ENCODE assay signal across 21 cellular contexts in genomic region chr19:2416321-2417097, GRCh38. TPM values are rescaled to one million over a fixed set of nuclear protein-coding genes. Genes with fewer than 3 reads are reported as not detected.
DNase-seq lines count a peak whose midpoint lies in the region; ATAC-seq, FAIRE-seq and TF ChIP-seq lines count a peak whose summit lies in the region.
"Had no signal": no experiment of that assay in that cellular context is flagged by ENCODE, and none has a peak within 500 bp of the region (broad histone marks: within the 10 kb centered on the region; RNA-seq: fewer than 3 reads in every experiment).

No MANE protein-coding gene starts in this region.

- no peak for FAIRE-seq in H1 (lab: Jason Lieb, UNC)
- no peak for FAIRE-seq in GM12892 (lab: Jason Lieb, UNC)
- FAIRE-seq: HTR-8/SVneo, RCC 7860 had no signal

- H2BK15ac ChIP-seq in IMR-90 (ENCODE audit: low read depth, low read length) (no peak overlapping the region), H1 (ENCODE audit: low read length) (no peak overlapping the region)

- H3K9me1 ChIP-seq in IMR-90 (ENCODE audit: insufficient read depth, low read length), result no peaks in the 10 kb centered on the region

- H4K20me1 ChIP-seq in IMR-90 (ENCODE audit: insufficient read depth, low read length) (no peaks in the 10 kb centered on the region; the same call in 1 of the 2 replicates), H1 (replicated peaks in 1 of 2; ENCODE audit: control insufficient read depth in 1 of 2, insufficient read depth in 2 of 2, low read length in 2 of 2) (peaks cover 0 to 2% of the 10 kb centered on the region in 2 experiments)

- no peak overlapping the region for H2BK5ac ChIP-seq in IMR-90 (ENCODE audit: low read depth, low read length, poor library complexity, severe bottlenecking)
- no peak overlapping the region for H2BK5ac ChIP-seq in H1 (ENCODE audit: low read depth, low read length)

- POLR2A ChIA-PET in IMR-90 (lab: Charles Lee; ENCODE audit: unreplicated experiment), result no interaction called here
- POLR2A ChIA-PET in H1 (lab: Charles Lee; ENCODE audit: partially characterized antibody), result interaction anchor here (0.8 to 2.6 kb wide), 7 partner anchors 8 to 53 kb away, joined by 3 to 16 read pairs (median 4); partner anchors contain the start of gene TIMM13

- peaks cover 0 to 4% (median 0%) of the 10 kb centered on the region in 3 donors for H3K4me1 Mint-ChIP-seq in naive B cell
- H3K4me1 Mint-ChIP-seq: activated CD4-positive, alpha-beta memory T cell treated with anti-CD3 and anti-CD28 coated beads, Interleukin-2, amount 10 ng/mL, durations not matched to agents 7 days and 5 days had no signal

- H2AFZ ChIP-seq in IMR-90 (replicated peaks; ENCODE audit: low read length, poor library complexity) (peak overlapping the region; percentile 13), H1 (ENCODE audit: low read length) (no peak overlapping the region)

- H3K79me1 ChIP-seq in IMR-90 (ENCODE audit: low read depth in 1 of 2, low read length in 2 of 2) (peaks cover 3 to 9% of the 10 kb centered on the region in 2 experiments), H1 (ENCODE audit: low read depth, low read length) (no peaks in the 10 kb centered on the region)

- TF ChIP-seq CTCF in IMR-90 (conservative IDR thresholded peaks at IDR 0.05; ENCODE audit: low read depth, low read length) (no peak), H1 (IDR thresholded peaks at IDR 0.05; ENCODE audit: control extremely low read depth in 1 of 3, insufficient read depth in 1 of 3, low read depth in 1 of 3, low read length in 3 of 3) (no peak)

- TF ChIP-seq POLR2A in IMR-90 (IDR thresholded peaks at IDR 0.05; ENCODE audit: low read depth, low read length) (no peak), H1 (IDR thresholded peaks at IDR 0.05; ENCODE audit: control extremely low read depth in 1 of 2, low read depth in 2 of 2, low read length in 2 of 2) (no peak), GM12892 (IDR thresholded peaks at IDR 0.05; ENCODE audit: low read depth, low read length) (no peak; the same call in 1 of the 2 replicates)

- DNase-seq in CD1c-positive myeloid dendritic cell (ENCODE audit: extremely low spot score), result peak; percentile 77
- no peak for DNase-seq in IMR-90
- DNase-seq in H1 (ENCODE audit: low read depth in 1 of 2, low spot score in 2 of 2), result no peak
- no peak for DNase-seq in naive B cell
- no peak for DNase-seq in SKM-1 (lab: John Stamatoyannopoulos, UW; ENCODE audit: unreplicated experiment)
- DNase-seq in NCI-H69 (lab: John Stamatoyannopoulos, UW), result no peak
- DNase-seq in GM12892 (ENCODE audit: insufficient read length), result no peak
- DNase-seq: activated CD4-positive, alpha-beta memory T cell treated with anti-CD3 and anti-CD28 coated beads, Interleukin-2, amount 10 ng/mL, durations not matched to agents 7 days and 5 days; activated naive CD4-positive, alpha-beta T cell; DND-41; naive thymus-derived CD4-positive, alpha-beta T cell; posterior cingulate gyrus; stimulated activated CD4-positive, alpha-beta T cell treated with anti-CD3 and anti-CD28 coated beads, Interleukin-2, amount 100 ng/mL, for 24 hours; transverse colon had no signal

- no peak overlapping the region for H3K23ac ChIP-seq in IMR-90 (ENCODE audit: low read depth, low read length)
- H3K23ac ChIP-seq in H1 (ENCODE audit: insufficient read length), result no peak overlapping the region

- peak; percentile 18; the same call in 1 of the 2 replicates for ATAC-seq in IMR-90 (ENCODE audit: low read depth)
- ATAC-seq in naive B cell (ENCODE audit: low read depth in 2 of 2), result peak in 1 of 2 donors; percentile 40
- ATAC-seq in HG03354 (IDR thresholded peaks at IDR 0.05; ENCODE audit: poor library complexity, severe bottlenecking, unreplicated experiment), result no peak
- ATAC-seq: naive thymus-derived CD4-positive, alpha-beta T cell had no signal

- no peak overlapping the region for H3K4me2 ChIP-seq in IMR-90 (ENCODE audit: low read depth, low read length)
- no peak overlapping the region for H3K4me2 ChIP-seq in H1 (ENCODE audit: insufficient read depth in 1 of 2, low read depth in 2 of 2, low read length in 2 of 2)

- H3K27me3 ChIP-seq in IMR-90 (ENCODE audit: control insufficient read depth, insufficient read depth, low read length), result no peaks in the 10 kb centered on the region
- H3K27me3 ChIP-seq in H1 (replicated peaks in 1 of 4; ENCODE audit: control insufficient read depth in 3 of 4, extremely low read depth in 1 of 4, insufficient read depth in 3 of 4, low read length in 3 of 4), result no peaks in the 10 kb centered on the region; a peak in 2 of 7 replicates
- H3K27me3 ChIP-seq: transverse colon had no signal

- H4K5ac ChIP-seq in IMR-90 (ENCODE audit: low read depth, low read length) (no peak overlapping the region), H1 (ENCODE audit: insufficient read length, low read depth, low read length) (no peak overlapping the region)

- in situ Hi-C loops in IMR-90 (cut with MboI; ENCODE audit: low sequenced_read_pairs), result no loop called here

- H3K36me3 Mint-ChIP-seq in naive B cell, result no peaks in the 10 kb centered on the region

- CTCF ChIA-PET in IMR-90 (lab: Yijun Ruan, JAX), result no interaction called here
- CTCF ChIA-PET in H1 (lab: Charles Lee; ENCODE audit: partially characterized antibody), result interaction anchor here (1.1 to 2.0 kb wide), 2 partner anchors 10 to 18 kb away, joined by 3 to 6 read pairs; no protein-coding TSS in a partner anchor

- H4K91ac ChIP-seq in IMR-90 (ENCODE audit: insufficient read depth, low read depth, low read length) (no peak overlapping the region), H1 (replicated peaks; ENCODE audit: insufficient read length, low read length) (no peak overlapping the region)

- BruUV-seq in IMR-90 (replicated peaks; lab: Mats Ljungman, UMichigan), result no TSS peak

- no peaks in the 10 kb centered on the region for H3K4me1 ChIP-seq in IMR-90 (ENCODE audit: control insufficient read depth, insufficient read depth, low read length)
- H3K4me1 ChIP-seq in H1 (replicated peaks in 1 of 4; ENCODE audit: control insufficient read depth in 3 of 4, insufficient read depth in 4 of 4, low read length in 3 of 4), result peaks cover 0 to 4% (median 0%) of the 10 kb centered on the region in 4 experiments; a peak in 2 of 7 replicates
- H3K4me1 ChIP-seq: transverse colon had no signal

- H3K36me3 ChIP-seq in IMR-90 (ENCODE audit: control insufficient read depth, insufficient read depth, low read length) (peaks cover 10% of the 10 kb centered on the region; the same call in 1 of the 2 replicates), H1 (ENCODE audit: control insufficient read depth in 2 of 4, insufficient read depth in 4 of 4, low read length in 3 of 4) (no peaks in the 10 kb centered on the region; a peak in 2 of 8 replicates)
- H3K36me3 ChIP-seq: transverse colon had no signal

- H3K56ac ChIP-seq in IMR-90 (ENCODE audit: extremely low read depth, insufficient read depth, low read length) (no peak overlapping the region), H1 (replicated peaks; ENCODE audit: insufficient read length, low read depth, low read length) (no peak overlapping the region)

- no peak overlapping the region for H3K4me3 Mint-ChIP-seq in naive B cell
- H3K4me3 Mint-ChIP-seq: activated CD4-positive, alpha-beta memory T cell treated with anti-CD3 and anti-CD28 coated beads, Interleukin-2, amount 10 ng/mL, durations not matched to agents 7 days and 5 days; dendritic cell treated with granulocyte-macrophage colony-stimulating factor and Interleukin-4, amounts not matched to agents 40 ng/mL and 50 ng/mL, for 4 days; memory B cell; naive thymus-derived CD4-positive, alpha-beta T cell; stimulated activated naive CD8-positive, alpha-beta T cell treated with anti-CD3 and anti-CD28 coated beads, Interleukin-15, Interleukin-2, amounts not matched to agents 100 ng/mL and 50 ng/mL, for 24 hours had no signal

- H3K9me3 Mint-ChIP-seq in naive B cell, result peaks cover 0 to 4% (median 0%) of the 10 kb centered on the region in 7 donors
- H3K9me3 Mint-ChIP-seq: activated CD4-positive, alpha-beta memory T cell treated with anti-CD3 and anti-CD28 coated beads, Interleukin-2, amount 10 ng/mL, durations not matched to agents 7 days and 5 days; stimulated activated naive CD8-positive, alpha-beta T cell treated with anti-CD3 and anti-CD28 coated beads, Interleukin-15, Interleukin-2, amounts not matched to agents 100 ng/mL and 50 ng/mL, for 24 hours had no signal

- H3K4me3 ChIP-seq in IMR-90 (ENCODE audit: insufficient read depth, low read depth, low read length), result no peak overlapping the region
- H3K4me3 ChIP-seq in H1 (ENCODE audit: extremely low read depth in 1 of 4, insufficient read depth in 2 of 4, low read depth in 3 of 4, low read length in 4 of 4), result no peak overlapping the region
- H3K4me3 ChIP-seq: skin epidermis, transverse colon had no signal

- peak overlapping the region in 5 of 6 donors; percentile 21 to 69 (median 42) for H3K27ac Mint-ChIP-seq in naive B cell
- H3K27ac Mint-ChIP-seq: activated CD4-positive, alpha-beta memory T cell treated with anti-CD3 and anti-CD28 coated beads, Interleukin-2, amount 10 ng/mL, durations not matched to agents 7 days and 5 days; dendritic cell treated with granulocyte-macrophage colony-stimulating factor and Interleukin-4, amounts not matched to agents 40 ng/mL and 50 ng/mL, for 4 days; memory B cell; stimulated activated naive CD8-positive, alpha-beta T cell treated with anti-CD3 and anti-CD28 coated beads, Interleukin-15, Interleukin-2, amounts not matched to agents 100 ng/mL and 50 ng/mL, for 24 hours had no signal

- H2AK5ac ChIP-seq in IMR-90 (ENCODE audit: low read depth, low read length), result no peak overlapping the region
- H2AK5ac ChIP-seq in H1 (ENCODE audit: low read depth, low read length), result no peak overlapping the region

- H2BK120ac ChIP-seq in IMR-90 (ENCODE audit: low read depth, low read length) (no peak overlapping the region), H1 (replicated peaks; ENCODE audit: low read depth, low read length) (no peak overlapping the region)

- H2BK20ac ChIP-seq in IMR-90 (ENCODE audit: low read depth, low read length) (no peak overlapping the region), H1 (ENCODE audit: low read length) (no peak overlapping the region)

- no peak overlapping the region for H3K9ac ChIP-seq in IMR-90 (ENCODE audit: low read depth, low read length)
- H3K9ac ChIP-seq in H1 (replicated peaks in 1 of 4; ENCODE audit: extremely low read depth in 1 of 4, low read depth in 3 of 4, low read length in 3 of 4), result no peak overlapping the region

- H3K9me3 ChIP-seq in IMR-90 (ENCODE audit: control insufficient read depth, insufficient read depth, low read length) (peaks cover 5% of the 10 kb centered on the region; the same call in 1 of the 2 replicates), H1 (ENCODE audit: insufficient read depth in 2 of 2, low read depth in 1 of 2, low read length in 1 of 2) (no peaks in the 10 kb centered on the region)
- H3K9me3 ChIP-seq: transverse colon had no signal

- dilution Hi-C loops in IMR-90 (cut with HindIII; ENCODE audit: low sequenced_read_pairs, unreplicated experiment), result no loop called here

- H3K27me3 Mint-ChIP-seq in naive B cell, result no peaks in the 10 kb centered on the region
- H3K27me3 Mint-ChIP-seq: activated CD4-positive, alpha-beta memory T cell treated with anti-CD3 and anti-CD28 coated beads, Interleukin-2, amount 10 ng/mL, durations not matched to agents 7 days and 5 days; memory B cell; stimulated activated naive CD8-positive, alpha-beta T cell treated with anti-CD3 and anti-CD28 coated beads, Interleukin-15, Interleukin-2, amounts not matched to agents 100 ng/mL and 50 ng/mL, for 24 hours had no signal

- no peak overlapping the region for H3K27ac ChIP-seq in IMR-90 (ENCODE audit: insufficient read depth, low read length)
- H3K27ac ChIP-seq in H1 (ENCODE audit: low read depth, low read length), result no peak overlapping the region
- H3K27ac ChIP-seq: skin epidermis, transverse colon had no signal

- no peak overlapping the region for H4K8ac ChIP-seq in IMR-90 (ENCODE audit: low read depth in 2 of 2, low read length in 2 of 2)
- H4K8ac ChIP-seq in H1 (ENCODE audit: extremely low read depth, insufficient read depth, low read length), result no peak overlapping the region; the same call in 1 of the 2 replicates

- 99% methylated on average over 9 of the region's 19 CpGs; no CpG with 5 or more reads in 1 of the 2 experiments for WGBS in IMR-90 (ENCODE audit: extremely low coverage in 2 of 2, insufficient read length in 1 of 2), 2 experiments
- WGBS in H1 (ENCODE audit: extremely low coverage in 1 of 2, insufficient coverage in 1 of 2, insufficient read length in 1 of 2, insufficient replicate concordance in 2 of 2, low coverage in 1 of 2, low lambda C conversion rate in 2 of 2, missing lambda C conversion rate in 1 of 2), 2 experiments, result 95% methylated on average over 19 of the region's 19 CpGs; no CpG with 5 or more reads in 1 of the 2 experiments

- H2AK9ac ChIP-seq in IMR-90 (replicated peaks; ENCODE audit: low read depth, low read length, poor library complexity), result no peak overlapping the region

- H3K14ac ChIP-seq in IMR-90 (replicated peaks; ENCODE audit: low read depth, low read length) (no peak overlapping the region), H1 (ENCODE audit: insufficient read length) (no peak overlapping the region)

- TF ChIP-seq RAD21 in IMR-90 (IDR thresholded peaks at IDR 0.05; ENCODE audit: low read length) (no peak), H1 (IDR thresholded peaks at IDR 0.05 in 1 of 2, conservative IDR thresholded peaks at IDR 0.05 in 1 of 2; ENCODE audit: low read depth in 2 of 2, low read length in 2 of 2) (no peak)

- H3K4ac ChIP-seq in IMR-90 (ENCODE audit: low read depth, low read length), result no peak overlapping the region
- H3K4ac ChIP-seq in H1 (replicated peaks; ENCODE audit: insufficient read length, low read depth, low read length), result no peak overlapping the region

- intact Hi-C loops in IMR-90 (cut with micrococcal nuclease), result no loop called here

- no peak overlapping the region for H3K18ac ChIP-seq in IMR-90 (ENCODE audit: low read depth, low read length)
- H3K18ac ChIP-seq in H1 (ENCODE audit: extremely low read depth, low read length), result no peak overlapping the region

- H3K79me2 ChIP-seq in H1 (ENCODE audit: control insufficient read depth in 1 of 2, insufficient read depth in 2 of 2, low read length in 2 of 2), result no peaks in the 10 kb centered on the region

- no peak for TF ChIP-seq EP300 in H1 (IDR thresholded peaks at IDR 0.05; ENCODE audit: borderline replicate concordance in 1 of 2, low read depth in 2 of 2, low read length in 2 of 2)

- H3K23me2 ChIP-seq in H1 (ENCODE audit: low read depth, low read length), result no peaks in the 10 kb centered on the region

- H2BK12ac ChIP-seq in H1 (ENCODE audit: low read depth, low read length), result 0 out of 2 replicates have a peak overlapping the region, but pooled peaks have one; percentile 27

RNA-seq across cellular contexts. Expression of gene TIMM13, which starts 10.9 kb away (rescaled TPM):
- total RNA-seq in IMR-90 (2012; rRNA removed), result 21.0 and 29.2 TPM in 2 replicates
- polyA plus RNA-seq in IMR-90 (2012; rRNA removed) (62.3 and 93.7 TPM in 2 replicates), H1 (2011; rRNA removed) (270 and 410 TPM in 2 replicates), naive B cell (ENCODE audit: low read depth in 6 of 6) (10 to 100 TPM; 50.0 to 99.3 (median 70.8) TPM)
- polyA plus RNA-seq in IMR-90 (2012; cell fraction: cytosol; rRNA removed), result 73.2 and 85.8 TPM in 2 replicates
- polyA plus RNA-seq in IMR-90 (2012; cell fraction: nucleus; rRNA removed; ENCODE audit: low replicate concordance), result 30.1 and 56.4 TPM in 2 replicates
- total RNA-seq in H1 (2021; fragmentation: NEBNext Ultra II Directional; extraction: Animal tissue kit (Norgen Biotek cat#: 25700)), result 275 and 277 TPM in 2 replicates
- 254 TPM for polyA plus RNA-seq in H1 (2011; cell fraction: cytosol; rRNA removed)
- polyA plus RNA-seq in H1 (2011; cell fraction: nucleus; rRNA removed), result 186 TPM
- polyA plus RNA-seq in H1 (2012, experiment 1 of 2), result 148 to 224 TPM (median 214 TPM) in 4 replicates
- polyA plus RNA-seq in H1 (2012, experiment 2 of 2), result 148 TPM
- 160 TPM for polyA plus RNA-seq in H1 (2013, experiment 1 of 2)
- 179 TPM for polyA plus RNA-seq in H1 (2013, experiment 2 of 2)
- polyA minus RNA-seq in H1 (2011; rRNA and poly(A)+ RNA removed), result 17.5 and 28.6 TPM in 2 replicates
- 87.3 TPM for polyA minus RNA-seq in H1 (2011; cell fraction: cytosol; rRNA and poly(A)+ RNA removed)
- polyA minus RNA-seq in H1 (2011; cell fraction: nucleus; rRNA and poly(A)+ RNA removed), result 60.6 TPM
- polyA plus RNA-seq in GM12892 (2012; ENCODE audit: missing spikeins), result 16.9 TPM

RNA-seq across cellular contexts. Expression of gene LMNB2, which starts 40.2 kb away (rescaled TPM):
- total RNA-seq in IMR-90 (2012; rRNA removed), result 104 and 108 TPM in 2 replicates
- 106 and 117 TPM in 2 replicates for polyA plus RNA-seq in IMR-90 (2012; rRNA removed)
- 57.0 and 66.3 TPM in 2 replicates for polyA plus RNA-seq in IMR-90 (2012; cell fraction: cytosol; rRNA removed)
- polyA plus RNA-seq in IMR-90 (2012; cell fraction: nucleus; rRNA removed; ENCODE audit: low replicate concordance), result 88.6 and 109 TPM in 2 replicates
- 177 and 179 TPM in 2 replicates for total RNA-seq in H1 (2021; fragmentation: NEBNext Ultra II Directional; extraction: Animal tissue kit (Norgen Biotek cat#: 25700))
- polyA plus RNA-seq in H1 (2011; rRNA removed), result 287 and 360 TPM in 2 replicates
- polyA plus RNA-seq in H1 (2011; cell fraction: cytosol; rRNA removed), result 196 TPM
- 187 TPM for polyA plus RNA-seq in H1 (2011; cell fraction: nucleus; rRNA removed)
- 154 to 165 TPM (median 162 TPM) in 4 replicates for polyA plus RNA-seq in H1 (2012, experiment 1 of 2)
- 174 TPM for polyA plus RNA-seq in H1 (2012, experiment 2 of 2)
- 97.9 TPM for polyA plus RNA-seq in H1 (2013, experiment 1 of 2)
- polyA plus RNA-seq in H1 (2013, experiment 2 of 2), result 98.3 TPM
- 105 and 122 TPM in 2 replicates for polyA minus RNA-seq in H1 (2011; rRNA and poly(A)+ RNA removed)
- polyA minus RNA-seq in H1 (2011; cell fraction: cytosol; rRNA and poly(A)+ RNA removed), result 69.9 TPM
- 36.0 TPM for polyA minus RNA-seq in H1 (2011; cell fraction: nucleus; rRNA and poly(A)+ RNA removed)
- 1 to 10 TPM; 3.2 to 5.4 (median 4.5) TPM for polyA plus RNA-seq in naive B cell (ENCODE audit: low read depth in 6 of 6)
- 30.5 TPM for polyA plus RNA-seq in GM12892 (2012; ENCODE audit: missing spikeins)

RNA-seq across cellular contexts. Expression of gene TMPRSS9, which starts 56.4 kb away (rescaled TPM):
- total RNA-seq in IMR-90 (2012; rRNA removed), result not detected in 2 replicates
- polyA plus RNA-seq in IMR-90 (2012; rRNA removed) (not detected in 2 replicates), H1 (2011; rRNA removed) (0.15 and 0.33 TPM in 2 replicates), naive B cell (ENCODE audit: low read depth in 6 of 6) (not detected)
- polyA plus RNA-seq in IMR-90 (2012; cell fraction: cytosol; rRNA removed), result not detected in 2 replicates
- 0.07 and 0.09 TPM in 2 replicates for polyA plus RNA-seq in IMR-90 (2012; cell fraction: nucleus; rRNA removed; ENCODE audit: low replicate concordance)
- 0.19 and 0.33 TPM in 2 replicates for total RNA-seq in H1 (2021; fragmentation: NEBNext Ultra II Directional; extraction: Animal tissue kit (Norgen Biotek cat#: 25700))
- polyA plus RNA-seq in H1 (2011; cell fraction: cytosol; rRNA removed), result 0.44 TPM
- polyA plus RNA-seq in H1 (2011; cell fraction: nucleus; rRNA removed), result 3.6 TPM
- polyA plus RNA-seq in H1 (2012, experiment 1 of 2), result 0.46 to 0.84 TPM (median 0.66 TPM) in 4 replicates
- polyA plus RNA-seq in H1 (2012, experiment 2 of 2), result 0.12 TPM
- polyA plus RNA-seq in H1 (2013, experiment 1 of 2), result 0.08 TPM
- polyA plus RNA-seq in H1 (2013, experiment 2 of 2), result 0.09 TPM
- 0.10 and 0.32 TPM in 2 replicates for polyA minus RNA-seq in H1 (2011; rRNA and poly(A)+ RNA removed)
- polyA minus RNA-seq in H1 (2011; cell fraction: cytosol; rRNA and poly(A)+ RNA removed), result 0.37 TPM
- polyA minus RNA-seq in H1 (2011; cell fraction: nucleus; rRNA and poly(A)+ RNA removed), result 1.1 TPM
- 2.2 TPM for polyA plus RNA-seq in GM12892 (2012; ENCODE audit: missing spikeins)
- total RNA-seq: activated CD4-positive, alpha-beta memory T cell treated with anti-CD3 and anti-CD28 coated beads, Interleukin-2, amount 10 ng/mL, durations not matched to agents 7 days and 5 days; naive thymus-derived CD4-positive, alpha-beta T cell had no signal
- polyA plus RNA-seq: naive thymus-derived CD4-positive, alpha-beta T cell had no signal

RNA-seq across cellular contexts. Expression of gene GADD45B, which starts 59.4 kb away (rescaled TPM):
- total RNA-seq in IMR-90 (2012; rRNA removed), result 28.1 and 30.1 TPM in 2 replicates
- polyA plus RNA-seq in IMR-90 (2012; rRNA removed) (84.0 and 106 TPM in 2 replicates), H1 (2011; rRNA removed) (7.4 and 12.1 TPM in 2 replicates), naive B cell (ENCODE audit: low read depth in 6 of 6) (100 to 1,000 TPM in 3 of 6 donors, 10 to 100 TPM in 3; 40.2 to 177 (median 125) TPM)
- polyA plus RNA-seq in IMR-90 (2012; cell fraction: cytosol; rRNA removed), result 70.3 and 87.0 TPM in 2 replicates
- 301 and 400 TPM in 2 replicates for polyA plus RNA-seq in IMR-90 (2012; cell fraction: nucleus; rRNA removed; ENCODE audit: low replicate concordance)
- total RNA-seq in H1 (2021; fragmentation: NEBNext Ultra II Directional; extraction: Animal tissue kit (Norgen Biotek cat#: 25700)), result 11.0 and 11.4 TPM in 2 replicates
- 12.6 TPM for polyA plus RNA-seq in H1 (2011; cell fraction: cytosol; rRNA removed)
- polyA plus RNA-seq in H1 (2011; cell fraction: nucleus; rRNA removed), result 18.4 TPM
- polyA plus RNA-seq in H1 (2012, experiment 1 of 2), result 4.8 to 6.5 TPM (median 5.8 TPM) in 4 replicates
- polyA plus RNA-seq in H1 (2012, experiment 2 of 2), result 5.3 TPM
- polyA plus RNA-seq in H1 (2013, experiment 1 of 2), result 7.8 TPM
- 8.5 TPM for polyA plus RNA-seq in H1 (2013, experiment 2 of 2)
- polyA minus RNA-seq in H1 (2011; rRNA and poly(A)+ RNA removed), result 7.5 and 8.3 TPM in 2 replicates
- polyA minus RNA-seq in H1 (2011; cell fraction: cytosol; rRNA and poly(A)+ RNA removed), result 13.9 TPM
- 47.7 TPM for polyA minus RNA-seq in H1 (2011; cell fraction: nucleus; rRNA and poly(A)+ RNA removed)
- polyA plus RNA-seq in GM12892 (2012; ENCODE audit: missing spikeins), result 68.1 TPM

Comparison
In these comparisons a context has a peak if more than half of its experiments do, and no peak if none do; other contexts are left out.
1. RNA of gene LMNB2, which starts 40.2 kb away (polyA plus RNA-seq): 97.9 to 360 TPM in H1 and 57.0 to 117 TPM in IMR-90; 3.2 to 5.4 TPM in naive B cell; every median in the first group is over 4 times any median in the second.